In the genomic region with DNA sequence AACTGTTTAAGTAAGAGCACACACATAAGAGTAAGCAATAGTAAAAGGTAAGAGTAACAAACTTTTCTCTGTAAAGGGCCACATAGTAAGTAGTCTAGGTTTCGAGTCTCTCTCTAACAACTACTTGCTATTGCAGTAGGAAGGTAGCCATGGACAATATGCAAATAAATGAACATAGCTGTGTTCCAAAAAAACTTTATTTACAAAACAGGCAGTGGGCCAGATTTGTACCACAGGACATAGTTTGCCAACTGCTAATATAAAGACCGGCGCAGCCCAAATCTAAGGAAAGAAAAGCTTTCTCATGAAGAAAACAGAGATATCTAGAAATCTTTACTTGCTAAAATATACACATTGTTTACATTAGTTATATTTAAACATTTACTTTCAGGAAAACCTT, we compare ENCODE assay signal across 29 cellular contexts.
"Had no signal": no experiment of that assay in that cellular context is flagged by ENCODE, and none has a peak within 500 bp of the region (broad histone marks: within the 10 kb centered on the region; RNA-seq: fewer than 3 reads in every experiment).

No MANE protein-coding gene starts in this region.

- H3K4me3 ChIP-seq: colonic mucosa, coronary artery, dorsolateral prefrontal cortex, esophagus muscularis mucosa, esophagus squamous epithelium, gastrocnemius medialis, gastroesophageal sphincter, heart left ventricle, heart right ventricle, hepatocyte had no signal

- H3K4me1 Mint-ChIP-seq: endodermal cell had no signal

- H3K4me2 ChIP-seq: hepatocyte had no signal

- H3K27ac ChIP-seq: colonic mucosa, coronary artery, dorsolateral prefrontal cortex, epithelial cell of prostate, esophagus muscularis mucosa, esophagus squamous epithelium, foreskin keratinocyte, gastrocnemius medialis, gastroesophageal sphincter, heart left ventricle, heart right ventricle, hepatocyte had no signal

- ATAC-seq: effector memory CD8-positive, alpha-beta T cell; esophagus mucosa; foreskin keratinocyte; gastrocnemius medialis; gastroesophageal sphincter; heart left ventricle; heart right ventricle had no signal

- H3K9me3 Mint-ChIP-seq: dendritic cell treated with granulocyte-macrophage colony-stimulating factor and Interleukin-4, amounts not matched to agents 40 ng/mL and 50 ng/mL, for 4 days had no signal

- H3K27ac Mint-ChIP-seq: dendritic cell treated with granulocyte-macrophage colony-stimulating factor and Interleukin-4, amounts not matched to agents 40 ng/mL and 50 ng/mL, for 4 days; effector memory CD8-positive, alpha-beta T cell; endodermal cell had no signal

- H3K4me1 ChIP-seq: colonic mucosa, esophagus muscularis mucosa, esophagus squamous epithelium, foreskin keratinocyte, gastrocnemius medialis, gastroesophageal sphincter, heart left ventricle, heart right ventricle had no signal

- H3K27me3 ChIP-seq: colonic mucosa, dorsolateral prefrontal cortex, esophagus muscularis mucosa, esophagus squamous epithelium, foreskin keratinocyte, gastrocnemius medialis, gastroesophageal sphincter, heart left ventricle, heart right ventricle, hepatocyte had no signal

- H3K27me3 Mint-ChIP-seq: effector memory CD8-positive, alpha-beta T cell had no signal

- FAIRE-seq: endometrium, endothelial cell of umbilical vein, frontal cortex had no signal

- H3K79me2 ChIP-seq: hepatocyte had no signal

- H3K36me3 ChIP-seq: colonic mucosa, esophagus muscularis mucosa, esophagus squamous epithelium, gastrocnemius medialis, gastroesophageal sphincter, heart left ventricle, heart right ventricle had no signal

- DNase-seq: colonic mucosa; cortex of kidney; dermis blood vessel endothelial cell; dorsolateral prefrontal cortex; effector CD4-positive, alpha-beta T cell; effector CD8-positive, alpha-beta T cell; effector memory CD4-positive, alpha-beta T cell; effector memory CD8-positive, alpha-beta T cell; endodermal cell; erythroblast; esophagus squamous epithelium; foreskin fibroblast; foreskin keratinocyte; foreskin melanocyte; gastrocnemius medialis; glutamatergic neuron; head of caudate nucleus; heart left ventricle; heart right ventricle had no signal

- H3K9me3 ChIP-seq: colonic mucosa, esophagus muscularis mucosa, esophagus squamous epithelium, gastrocnemius medialis, gastroesophageal sphincter had no signal

- H2AFZ ChIP-seq: hepatocyte had no signal

- H3K4me3 Mint-ChIP-seq: dendritic cell treated with granulocyte-macrophage colony-stimulating factor and Interleukin-4, amounts not matched to agents 40 ng/mL and 50 ng/mL, for 4 days; effector memory CD8-positive, alpha-beta T cell; endodermal cell had no signal
